ENCODE assay signal across 31 cellular contexts in genomic region chr13:69623973-69624372, GRCh38.
DNase-seq lines count a peak whose midpoint lies in the region; ATAC-seq, FAIRE-seq and TF ChIP-seq lines count a peak whose summit lies in the region.
"Had no signal": no experiment of that assay in that cellular context is flagged by ENCODE, and none has a peak within 500 bp of the region (broad histone marks: within the 10 kb centered on the region; RNA-seq: fewer than 3 reads in every experiment).

No MANE protein-coding gene starts in this region.

- no peaks in the 10 kb centered on the region for H4K20me1 ChIP-seq in HepG2 (ENCODE audit: insufficient read depth, low read length)
- H4K20me1 ChIP-seq: BLaER1; BLaER1 treated with 17β-estradiol and CSF1 and Interleukin-3, amounts not matched to agents 10 nM and 100 nM had no signal

- intact Hi-C loops in HepG2 (cut with micrococcal nuclease; ENCODE audit: unreplicated experiment) (no loop called here), right lobe of liver (cut with DNase I) (no loop called here)

- FAIRE-seq in HepG2 (lab: Jason Lieb, UNC) (no peak), A549 (lab: Jason Lieb, UNC) (no peak)
- FAIRE-seq: D721Med had no signal

- H3K4me3 ChIP-seq in HepG2 (replicated peaks in 1 of 3; ENCODE audit: insufficient read depth in 1 of 3, low read depth in 2 of 3, low read length in 3 of 3), result no peak overlapping the region
- no peak overlapping the region for H3K4me3 ChIP-seq in right lobe of liver
- no peak overlapping the region for H3K4me3 ChIP-seq in A549
- peak overlapping the region; percentile 23; the same call in 1 of the 2 replicates for H3K4me3 ChIP-seq in HUES48 (ENCODE audit: low read depth, low read length)
- H3K4me3 ChIP-seq in effector memory CD4-positive, alpha-beta T cell (ENCODE audit: insufficient read depth, low read depth, low read length, poor library complexity, severe bottlenecking), result no peak overlapping the region
- H3K4me3 ChIP-seq: BLaER1; BLaER1 treated with 17β-estradiol and CSF1 and Interleukin-3, amounts not matched to agents 10 nM and 100 nM had no signal

- H3K36me3 ChIP-seq in HepG2 (replicated peaks in 1 of 2; ENCODE audit: control insufficient read depth in 1 of 2, insufficient read depth in 2 of 2, low read length in 2 of 2), result no peaks in the 10 kb centered on the region
- H3K36me3 ChIP-seq in right lobe of liver, result no peaks in the 10 kb centered on the region
- H3K36me3 ChIP-seq in HUES48 (ENCODE audit: control insufficient read depth, insufficient read depth, low read length), result no peaks in the 10 kb centered on the region
- H3K36me3 ChIP-seq in effector memory CD4-positive, alpha-beta T cell (ENCODE audit: control insufficient read depth, insufficient read depth, low read length), result no peaks in the 10 kb centered on the region
- H3K36me3 ChIP-seq: BE2C; BLaER1; BLaER1 treated with 17β-estradiol and CSF1 and Interleukin-3, amounts not matched to agents 10 nM and 100 nM had no signal

- H3K27ac ChIP-seq in HepG2 (ENCODE audit: extremely low read length, insufficient read depth, low read length) (no peak overlapping the region), right lobe of liver (no peak overlapping the region), A549 (no peak overlapping the region), HUES48 (ENCODE audit: low read depth, low read length) (no peak overlapping the region)
- H3K27ac ChIP-seq in effector memory CD4-positive, alpha-beta T cell (ENCODE audit: insufficient read depth, low read length, poor library complexity, severe bottlenecking), result no peak overlapping the region
- H3K27ac ChIP-seq: 22Rv1; BLaER1; BLaER1 treated with 17β-estradiol and CSF1 and Interleukin-3, amounts not matched to agents 10 nM and 100 nM; C4-2B had no signal

- TF ChIP-seq CTCF in HepG2 (CRISPR knock-in tag; IDR thresholded peaks at IDR 0.05), result no peak
- TF ChIP-seq CTCF in right lobe of liver (IDR thresholded peaks at IDR 0.05), result no peak
- no peak for TF ChIP-seq CTCF in A549 (IDR thresholded peaks at IDR 0.05)

- POLR2A ChIA-PET in HepG2 (lab: Yijun Ruan, JAX) (no interaction called here), A549 (lab: Yijun Ruan, JAX) (no interaction called here)

- H3K27me3 ChIP-seq in HepG2 (ENCODE audit: control insufficient read depth in 1 of 2, insufficient read depth in 2 of 2, low read length in 2 of 2), result no peaks in the 10 kb centered on the region
- no peaks in the 10 kb centered on the region for H3K27me3 ChIP-seq in right lobe of liver
- no peaks in the 10 kb centered on the region for H3K27me3 ChIP-seq in HUES48 (ENCODE audit: control insufficient read depth, insufficient read depth, low read length)
- H3K27me3 ChIP-seq in effector memory CD4-positive, alpha-beta T cell (replicated peaks; ENCODE audit: control insufficient read depth, insufficient read depth, low read length, poor library complexity, severe bottlenecking), result no peaks in the 10 kb centered on the region
- H3K27me3 ChIP-seq: BE2C; BLaER1; BLaER1 treated with 17β-estradiol and CSF1 and Interleukin-3, amounts not matched to agents 10 nM and 100 nM had no signal

- no peak for TF ChIP-seq EP300 in HepG2 (IDR thresholded peaks at IDR 0.05; ENCODE audit: low read depth in 2 of 2, low read length in 2 of 2)
- no peak for TF ChIP-seq EP300 in HepG2 (CRISPR knock-in tag; IDR thresholded peaks at IDR 0.05; ENCODE audit: borderline replicate concordance)
- TF ChIP-seq EP300 in A549 (IDR thresholded peaks at IDR 0.05), result no peak

- H3K9me3 ChIP-seq in HepG2 (ENCODE audit: low read length), result no peaks in the 10 kb centered on the region
- no peaks in the 10 kb centered on the region for H3K9me3 ChIP-seq in right lobe of liver
- H3K9me3 ChIP-seq in A549, result no peaks in the 10 kb centered on the region
- peaks cover 38% of the 10 kb centered on the region for H3K9me3 ChIP-seq in HUES48 (ENCODE audit: control insufficient read depth, insufficient read depth, low read length)
- no peaks in the 10 kb centered on the region for H3K9me3 ChIP-seq in effector memory CD4-positive, alpha-beta T cell (ENCODE audit: control insufficient read depth, low read length)
- H3K9me3 ChIP-seq: BE2C; BLaER1; BLaER1 treated with 17β-estradiol and CSF1 and Interleukin-3, amounts not matched to agents 10 nM and 100 nM; Caco-2 had no signal

- H2AFZ ChIP-seq in HepG2 (ENCODE audit: low read length), result no peak overlapping the region

- TF ChIP-seq POLR2A in HepG2 (IDR thresholded peaks at IDR 0.05; ENCODE audit: insufficient read depth in 1 of 2, low read depth in 2 of 2, low read length in 2 of 2) (no peak), right lobe of liver (IDR thresholded peaks at IDR 0.05) (no peak), A549 (IDR thresholded peaks at IDR 0.05; ENCODE audit: low read length) (no peak)

- DNase-seq in HepG2 (ENCODE audit: low spot score) (no peak), right lobe of liver (no peak), A549 (ENCODE audit: low read depth in 1 of 2, low spot score in 1 of 2) (no peak), hypothalamus (lab: John Stamatoyannopoulos, UW) (no peak)
- no peak for DNase-seq in effector memory CD4-positive, alpha-beta T cell
- DNase-seq: 8988T; ACHN; AML-193; BE2C; C1 segment of cervical spinal cord; Caco-2; Calu3; CD4-positive, alpha-beta memory T cell; CD4-positive, alpha-beta T cell; CD4-positive, CD25-positive, alpha-beta regulatory T cell; CD8-positive, alpha-beta memory T cell; CD8-positive, alpha-beta T cell; COR-L47; DMS 273 treated with DMSO at 0.1 percent for 48 hours; DMS153; DMS53; DMS79; DMS79 treated with DMSO at 0.1 percent for 48 hours; DND-41; EL had no signal

- BruUV-seq in HepG2 (replicated peaks; lab: Mats Ljungman, UMichigan), result no TSS peak

- H3K4me1 ChIP-seq in HepG2 (ENCODE audit: insufficient read depth, low read length) (no peaks in the 10 kb centered on the region), right lobe of liver (peaks cover 0 to 13% (median 3%) of the 10 kb centered on the region in 4 donors), A549 (no peaks in the 10 kb centered on the region), HUES48 (ENCODE audit: control insufficient read depth, insufficient read depth, low read length) (no peaks in the 10 kb centered on the region)
- H3K4me1 ChIP-seq in effector memory CD4-positive, alpha-beta T cell (ENCODE audit: control insufficient read depth, insufficient read depth, low read length, poor library complexity, severe bottlenecking), result no peaks in the 10 kb centered on the region
- H3K4me1 ChIP-seq: BE2C; BLaER1; BLaER1 treated with 17β-estradiol and CSF1 and Interleukin-3, amounts not matched to agents 10 nM and 100 nM; Caco-2 had no signal

- ATAC-seq in HepG2 (no peak), right lobe of liver (no peak), A549 (no peak)
- ATAC-seq: CD8-positive, alpha-beta T cell had no signal

- no peaks in the 10 kb centered on the region for H3K79me2 ChIP-seq in HepG2 (ENCODE audit: insufficient read depth, low read length)

- no peak for TF ChIP-seq RAD21 in HepG2 (CRISPR knock-in tag; IDR thresholded peaks at IDR 0.05)
- no peak for TF ChIP-seq RAD21 in A549 (conservative IDR thresholded peaks at IDR 0.05 in 1 of 2, IDR thresholded peaks at IDR 0.05 in 1 of 2)

- in situ Hi-C loops in HepG2 (cut with HindIII; ENCODE audit: extremely low pct_ligation_motif_present, low pct_unique_long_range_greater_than_20kb), result no loop called here

- H3K9ac ChIP-seq in HepG2 (ENCODE audit: insufficient read depth, low read depth, low read length) (no peak overlapping the region), HUES48 (ENCODE audit: low read depth, low read length) (no peak overlapping the region)
- H3K9ac ChIP-seq: BLaER1; BLaER1 treated with 17β-estradiol and CSF1 and Interleukin-3, amounts not matched to agents 10 nM and 100 nM had no signal

- H3K4me2 ChIP-seq in HepG2 (ENCODE audit: low read depth, low read length), result no peak overlapping the region
- H3K4me2 ChIP-seq in A549, result no peak overlapping the region
- H3K4me2 ChIP-seq: BLaER1; BLaER1 treated with 17β-estradiol and CSF1 and Interleukin-3, amounts not matched to agents 10 nM and 100 nM had no signal

- CTCF ChIA-PET in HepG2 (lab: Yijun Ruan, JAX; ENCODE audit: low intra/inter-chr PET ratio, low total read pairs) (no interaction called here), A549 (lab: Yijun Ruan, JAX) (no interaction called here)

TF ChIP-seq in HepG2, 621 proteins besides CTCF, POLR2A, EP300 and RAD21:
- TF ChIP-seq ZEB1 (IDR thresholded peaks at IDR 0.05; ENCODE audit: insufficient replicate concordance, low read depth), result no peak
- peak; percentile 66 to 69 for TF ChIP-seq MAFK (conservative IDR thresholded peaks at IDR 0.05 in 1 of 2, IDR thresholded peaks at IDR 0.05 in 1 of 2; ENCODE audit: low read length in 2 of 2)
- TF ChIP-seq ZNF30 (CRISPR knock-in tag; IDR thresholded peaks at IDR 0.05), result no peak
- TF ChIP-seq DBP (CRISPR knock-in tag; IDR thresholded peaks at IDR 0.05; ENCODE audit: not compliant biosample characterization), result no peak
- TF ChIP-seq ZNF670 (CRISPR knock-in tag; IDR thresholded peaks at IDR 0.05; ENCODE audit: borderline replicate concordance), result no peak
- peak; percentile 45; the same call in 1 of the 2 replicates for TF ChIP-seq MAFF (IDR thresholded peaks at IDR 0.05; ENCODE audit: low read depth, low read length)

TF ChIP-seq in A549, 52 proteins besides CTCF, POLR2A, EP300 and RAD21:
- TF ChIP-seq HOXB13 (CRISPR knock-in tag; IDR thresholded peaks at IDR 0.05; ENCODE audit: low read depth) (no peak), MAFK (IDR thresholded peaks at IDR 0.05; ENCODE audit: partially characterized antibody) (peak; percentile 11)
TF ChIP-seq in A549: peak in this region for 1.

Comparison
In these comparisons a context has a peak if more than half of its experiments do, and no peak if none do; other contexts are left out.
1. Of the 38 proteins assayed by ChIP-seq in both HepG2 and A549: peak only in HepG2: none; only in A549: none; in both: MAFK; in neither: 37.